ENCODE assay signal across 12 cellular contexts in genomic region chr3:194602580-194603300, GRCh38.
"Had no signal": no experiment of that assay in that cellular context is flagged by ENCODE, and none has a peak within 500 bp of the region (broad histone marks: within the 10 kb centered on the region; RNA-seq: fewer than 3 reads in every experiment).

No MANE protein-coding gene starts in this region.

- DNase-seq: activated CD4-positive, alpha-beta T cell treated with anti-CD3 and anti-CD28 coated beads, Interleukin-2, amount 50 U/mL, for 4 hours; activated CD4-positive, CD25-positive, alpha-beta regulatory T cell treated with anti-CD3 and anti-CD28 coated beads, Interleukin-2, amount 50 U/mL, for 72 hours; activated effector memory CD4-positive, alpha-beta T cell treated with Interleukin-2 at 50 U/mL for 16 hours; activated T-cell treated with anti-CD3 and anti-CD28 coated beads, Interleukin-2, amount 50 U/mL, for 1 hour; brain microvascular endothelial cell; cerebellar nuclear complex; endodermal cell; esophagus squamous epithelium; ovary; transverse colon had no signal

- ATAC-seq: stimulated activated memory B cell treated with anti-CD40 and anti-IgM and Interleukin-4, amounts not matched to agents 10 μg/mL and 1 μg/mL and 100 μg/mL, for 72 hours had no signal

- H3K27ac ChIP-seq: brain microvascular endothelial cell, esophagus squamous epithelium, ovary, right atrium auricular region, transverse colon had no signal

- H3K9me3 ChIP-seq: esophagus squamous epithelium, ovary, right atrium auricular region, transverse colon had no signal

- H3K36me3 ChIP-seq: ovary, right atrium auricular region, transverse colon had no signal

- H3K4me1 ChIP-seq: esophagus squamous epithelium, right atrium auricular region, transverse colon had no signal

- H3K27me3 ChIP-seq: brain microvascular endothelial cell, esophagus squamous epithelium, ovary, right atrium auricular region, transverse colon had no signal

- H3K4me3 ChIP-seq: esophagus squamous epithelium, ovary, right atrium auricular region, transverse colon had no signal
